In genomic region chr1:171300401-171300800, GRCh38 we compare ENCODE assay signal across 32 cellular contexts. TPM values are rescaled to one million over a fixed set of nuclear protein-coding genes. Genes with fewer than 3 reads are reported as not detected.
"Had no signal": no experiment of that assay in that cellular context is flagged by ENCODE, and none has a peak within 500 bp of the region (broad histone marks: within the 10 kb centered on the region; RNA-seq: fewer than 3 reads in every experiment).

No MANE protein-coding gene starts in this region.

- H3K4me1 ChIP-seq: colonic mucosa had no signal

- H3K27me3 ChIP-seq: brain microvascular endothelial cell, colonic mucosa had no signal

- ATAC-seq: activated CD4-positive, alpha-beta T cell treated with anti-CD3 and anti-CD28 coated beads for 36 hours; activated CD8-positive, alpha-beta T cell treated with anti-CD3 and anti-CD28 coated beads, Interleukin-2, amount 10 ng/mL, durations not matched to agents 7 days and 5 days; activated naive CD4-positive, alpha-beta T cell treated with anti-CD3 and anti-CD28 coated beads, Interleukin-2, amount 50 U/mL, for 72 hours had no signal

- H3K4me1 Mint-ChIP-seq: activated CD4-positive, alpha-beta T cell treated with anti-CD3 and anti-CD28 coated beads for 36 hours; activated CD4-positive, alpha-beta T cell treated with anti-CD3 and anti-CD28 coated beads, Interleukin-2, amount 10 ng/mL, durations not matched to agents 7 days and 5 days; central memory CD8-positive, alpha-beta T cell had no signal

- H3K36me3 ChIP-seq: brain microvascular endothelial cell, colonic mucosa, WERI-Rb-1 had no signal

- H3K27ac Mint-ChIP-seq: activated CD4-positive, alpha-beta T cell treated with anti-CD3 and anti-CD28 coated beads for 36 hours; activated CD4-positive, alpha-beta T cell treated with anti-CD3 and anti-CD28 coated beads, Interleukin-2, amount 10 ng/mL, durations not matched to agents 7 days and 5 days; activated CD8-positive, alpha-beta T cell treated with anti-CD3 and anti-CD28 coated beads, Interleukin-2, amount 10 ng/mL, durations not matched to agents 7 days and 5 days; activated naive CD4-positive, alpha-beta T cell treated with anti-CD3 and anti-CD28 coated beads for 36 hours; activated naive CD4-positive, alpha-beta T cell treated with anti-CD3 and anti-CD28 coated beads, Interleukin-2, amount 50 U/mL, for 72 hours; activated T-cell treated with anti-CD3 and anti-CD28 coated beads, Interleukin-2, amount 50 U/mL, for 24 hours; activated T-helper 1 cell treated with anti-CD3 and anti-CD28 coated beads, Interleukin-12 subunit alpha, Interleukin-12 subunit beta, Interleukin-2, Interleukin-4 antibody, amounts not matched to agents 30 ng/mL and 10 ng/mL and 1 ng/mL, durations not matched to agents 14 hours and 24 hours and 36 hours had no signal

- H3K4me3 ChIP-seq: colonic mucosa had no signal

- DNase-seq: activated CD4-positive, alpha-beta T cell treated with anti-CD3 and anti-CD28 coated beads for 36 hours; activated CD4-positive, alpha-beta T cell treated with anti-CD3 and anti-CD28 coated beads, Interleukin-2, amount 10 ng/mL, durations not matched to agents 7 days and 5 days; activated CD4-positive, alpha-beta T cell treated with anti-CD3 and anti-CD28 coated beads, Interleukin-2, amount 50 U/mL, for 48 hours; activated CD8-positive, alpha-beta T cell treated with anti-CD3 and anti-CD28 coated beads, Interleukin-2, amount 10 ng/mL, durations not matched to agents 7 days and 5 days; activated gamma-delta T cell treated with Interleukin-2 at 50 U/mL for 16 hours; activated naive CD4-positive, alpha-beta T cell treated with anti-CD3 and anti-CD28 coated beads for 36 hours; activated T-cell treated with anti-CD3 and anti-CD28 coated beads, Interleukin-2, amount 50 U/mL, for 24 hours; amniotic stem cell; aorta; brain microvascular endothelial cell; colonic mucosa; KG1; NCI-H1092 treated with DMSO at 0.1 percent for 48 hours; NCI-H146; NCI-H187 treated with DMSO at 0.1 percent for 48 hours; NCI-H2081 treated with DMSO at 0.1 percent for 48 hours; NCI-H226; NCI-H526; NCI-H748 treated with DMSO at 0.1 percent for 48 hours; NK-92 treated with Interleukin-12 subunit alpha and Interleukin-12 subunit beta, amount 100 ng/mL, for 24 hours; Right ventricle myocardium superior; SW 1271; T-helper 1 cell; T-helper 2 cell; T-helper 9 cell; WERI-Rb-1 had no signal

- H3K9me3 ChIP-seq: colonic mucosa had no signal

- H3K27ac ChIP-seq: brain microvascular endothelial cell, colonic mucosa, WERI-Rb-1 had no signal

- H3K4me3 Mint-ChIP-seq: activated CD4-positive, alpha-beta T cell treated with anti-CD3 and anti-CD28 coated beads for 36 hours; activated CD4-positive, alpha-beta T cell treated with anti-CD3 and anti-CD28 coated beads, Interleukin-2, amount 10 ng/mL, durations not matched to agents 7 days and 5 days; activated CD8-positive, alpha-beta T cell treated with anti-CD3 and anti-CD28 coated beads, Interleukin-2, amount 10 ng/mL, durations not matched to agents 7 days and 5 days; activated naive CD4-positive, alpha-beta T cell treated with anti-CD3 and anti-CD28 coated beads for 36 hours; activated T-cell treated with anti-CD3 and anti-CD28 coated beads, Interleukin-2, amount 50 U/mL, for 24 hours; activated T-helper 1 cell treated with anti-CD3 and anti-CD28 coated beads, Interleukin-12 subunit alpha, Interleukin-12 subunit beta, Interleukin-2, Interleukin-4 antibody, amounts not matched to agents 30 ng/mL and 10 ng/mL and 1 ng/mL, durations not matched to agents 14 hours and 24 hours and 36 hours; central memory CD8-positive, alpha-beta T cell had no signal

RNA-seq across cellular contexts. Expression of gene FMO1, which starts 52.1 kb away (rescaled TPM):
- total RNA-seq: activated CD4-positive, alpha-beta T cell treated with anti-CD3 and anti-CD28 coated beads for 36 hours; activated CD4-positive, alpha-beta T cell treated with anti-CD3 and anti-CD28 coated beads, Interleukin-2, amount 10 ng/mL, durations not matched to agents 7 days and 5 days; activated CD8-positive, alpha-beta T cell treated with anti-CD3 and anti-CD28 coated beads, Interleukin-2, amount 10 ng/mL, durations not matched to agents 7 days and 5 days; activated naive CD4-positive, alpha-beta T cell treated with anti-CD3 and anti-CD28 coated beads for 36 hours; activated naive CD4-positive, alpha-beta T cell treated with anti-CD3 and anti-CD28 coated beads, Interleukin-2, amount 50 U/mL, for 72 hours; activated T-helper 1 cell treated with anti-CD3 and anti-CD28 coated beads, Interleukin-12 subunit alpha, Interleukin-12 subunit beta, Interleukin-2, Interleukin-4 antibody, amounts not matched to agents 30 ng/mL and 10 ng/mL and 1 ng/mL, durations not matched to agents 14 hours and 24 hours and 36 hours; colonic mucosa; LHCN-M2; M059J; NCI-H460 had no signal
